Comparison of ENCODE assay signal across 13 cellular contexts in genomic region chr21:44497641-44498243, GRCh38. TPM values are rescaled to one million over a fixed set of nuclear protein-coding genes. Genes with fewer than 3 reads are reported as not detected.
A peak's percentile ranks its signal among the peaks of the same experiment; 100 is the strongest.
DNase-seq lines count a peak whose midpoint lies in the region; ATAC-seq and TF ChIP-seq lines count a peak whose summit lies in the region.
"Had no signal": no experiment of that assay in that cellular context is flagged by ENCODE, and none has a peak within 500 bp of the region (broad histone marks: within the 10 kb centered on the region; RNA-seq: fewer than 3 reads in every experiment).

No MANE protein-coding gene starts in this region.

- ATAC-seq in left colon (peak; percentile 35), aorta (ENCODE audit: low FRiP score) (peak; percentile 63), HG03025 (IDR thresholded peaks at IDR 0.05; ENCODE audit: low FRiP score, unreplicated experiment) (no peak), GM19467 (IDR thresholded peaks at IDR 0.05; ENCODE audit: unreplicated experiment) (no peak)
- ATAC-seq: activated CD8-positive, alpha-beta T cell treated with anti-CD3 and anti-CD28 coated beads, Interleukin-2, amount 10 ng/mL, durations not matched to agents 7 days and 5 days had no signal

- TF ChIP-seq CTCF in cardiac muscle cell (IDR thresholded peaks at IDR 0.05; ENCODE audit: low read depth, low read length) (no peak), left ventricle myocardium inferior (IDR thresholded peaks at IDR 0.05; ENCODE audit: borderline replicate concordance) (no peak)

- H3K36me3 ChIP-seq in cardiac muscle cell = no peaks in the 10 kb centered on the region
- H3K36me3 ChIP-seq in left ventricle myocardium inferior = no peaks in the 10 kb centered on the region
- no peaks in the 10 kb centered on the region for H3K36me3 ChIP-seq in aorta (ENCODE audit: control insufficient read depth in 1 of 2, insufficient read depth in 2 of 2, low read length in 1 of 2)
- H3K36me3 ChIP-seq: neutrophil had no signal

- H3K9me3 ChIP-seq in cardiac muscle cell (ENCODE audit: low read depth) = no peaks in the 10 kb centered on the region
- peaks cover 10% of the 10 kb centered on the region for H3K9me3 ChIP-seq in left ventricle myocardium inferior (replicated peaks)
- H3K9me3 ChIP-seq in aorta (ENCODE audit: control insufficient read depth, low read length) = peaks cover 7% of the 10 kb centered on the region

- 39 to 42% methylated on average over 6 of the region's 6 CpGs for WGBS in aorta, 2 donors

- H3K27me3 ChIP-seq in cardiac muscle cell (no peaks in the 10 kb centered on the region), left ventricle myocardium inferior (ENCODE audit: low read depth) (peaks cover 38% of the 10 kb centered on the region), aorta (ENCODE audit: control insufficient read depth in 1 of 2, insufficient read depth in 2 of 2, low read length in 1 of 2) (no peaks in the 10 kb centered on the region)

- intact Hi-C loops in left ventricle myocardium inferior (cut with micrococcal nuclease) = no loop called here
- intact Hi-C loops in left colon (cut with DNase I, micrococcal nuclease) = no loop called here
- intact Hi-C loops in aorta (cut with DNase I) = no loop called here

- no peak overlapping the region for H3K4me3 ChIP-seq in cardiac muscle cell
- H3K4me3 ChIP-seq in left ventricle myocardium inferior = no peak overlapping the region
- H3K4me3 ChIP-seq in aorta (ENCODE audit: low read length in 2 of 2) = no peak overlapping the region

- peaks cover 45% of the 10 kb centered on the region for H3K4me1 ChIP-seq in cardiac muscle cell (ENCODE audit: low read depth)
- H3K4me1 ChIP-seq in left ventricle myocardium inferior = peaks cover 37% of the 10 kb centered on the region
- no peaks in the 10 kb centered on the region for H3K4me1 ChIP-seq in aorta (ENCODE audit: control insufficient read depth in 1 of 2, insufficient read depth in 2 of 2, low read length in 2 of 2)

- DNase-seq in cardiac muscle cell (ENCODE audit: low read depth in 1 of 2, low spot score in 1 of 2) (peak in 1 of 2 donors; percentile 37), left ventricle myocardium inferior (no peak), NCI-H774 (lab: John Stamatoyannopoulos, UW) (peak; percentile 9), left colon (no peak), aorta (peak; percentile 33 to 34), NOMO-1 treated with dmso at 0.1 percent for 144 hours (lab: John Stamatoyannopoulos, UW; ENCODE audit: unreplicated experiment) (no peak)
- DNase-seq: activated CD8-positive, alpha-beta T cell treated with anti-CD3 and anti-CD28 coated beads, Interleukin-2, amount 10 ng/mL, durations not matched to agents 7 days and 5 days; T-helper 2 cell had no signal

- H3K27ac ChIP-seq in cardiac muscle cell = peak overlapping the region; percentile 83
- no peak overlapping the region for H3K27ac ChIP-seq in left ventricle myocardium inferior (replicated peaks)
- H3K27ac ChIP-seq in aorta (ENCODE audit: low read depth in 1 of 2, low read length in 2 of 2) = no peak overlapping the region
- H3K27ac ChIP-seq: neutrophil had no signal

RNA-seq across cellular contexts. Expression of gene KRTAP10-1, which starts 42.3 kb away (rescaled TPM):
- total RNA-seq in cardiac muscle cell (not detected in 2 replicates), left ventricle myocardium inferior (not detected), left colon (not detected), aorta (not detected)
- polyA plus RNA-seq in cardiac muscle cell (0.56 TPM in 1 of 2 replicates, not detected in the other), aorta (not detected)
- total RNA-seq: activated CD8-positive, alpha-beta T cell treated with anti-CD3 and anti-CD28 coated beads, Interleukin-2, amount 10 ng/mL, durations not matched to agents 7 days and 5 days; LHCN-M2 had no signal

RNA-seq across cellular contexts. Expression of gene LRRC3, which starts 42.4 kb away (rescaled TPM):
- total RNA-seq in cardiac muscle cell (5.9 and 9.5 TPM in 2 replicates), left ventricle myocardium inferior (1.8 TPM), left colon (1 to 10 TPM; 2.5 to 3.5 TPM), aorta (1 to 10 TPM; 1.6 to 5.3 TPM)
- polyA plus RNA-seq in cardiac muscle cell (3.3 and 4.1 TPM in 2 replicates), aorta (1 to 10 TPM in 1 of 2 donors, under 1 TPM in 1; 0.63 to 1.5 TPM)
- total RNA-seq: LHCN-M2, OCI-LY7 had no signal

RNA-seq across cellular contexts. Expression of gene KRTAP10-2, which starts 53.6 kb away (rescaled TPM):
- total RNA-seq in cardiac muscle cell (not detected in 2 replicates), left ventricle myocardium inferior (not detected), left colon (not detected), aorta (not detected)
- polyA plus RNA-seq in cardiac muscle cell (0.55 TPM in 1 of 2 replicates, not detected in the other), aorta (not detected)
- total RNA-seq: activated CD8-positive, alpha-beta T cell treated with anti-CD3 and anti-CD28 coated beads, Interleukin-2, amount 10 ng/mL, durations not matched to agents 7 days and 5 days; LHCN-M2; OCI-LY7 had no signal

Comparison
In these comparisons a context has a peak if more than half of its experiments do, and no peak if none do; other contexts are left out.
1. DNase-seq: peak in NCI-H774 (single experiment) and aorta (2 of 2); none in left ventricle myocardium inferior (single experiment), left colon (0 of 2) and NOMO-1 treated with dmso at 0.1 percent for 144 hours (single experiment).
2. ATAC-seq: peak in left colon (single experiment) and aorta (single experiment); none in HG03025 (single experiment) and GM19467 (single experiment).